ENCODE assay signal across 7 cellular contexts in genomic region chr21:42911920-42912319, GRCh38. TPM values are rescaled to one million over a fixed set of nuclear protein-coding genes. Genes with fewer than 3 reads are reported as not detected.
"Had no signal": no experiment of that assay in that cellular context is flagged by ENCODE, and none has a peak within 500 bp of the region (broad histone marks: within the 10 kb centered on the region; RNA-seq: fewer than 3 reads in every experiment).

No MANE protein-coding gene starts in this region.

RNA-seq across cellular contexts. Expression of gene ERVH48-1, which starts 13.5 kb away (rescaled TPM):
- total RNA-seq: HT-29, NCI-H460, PC-9, Peyer's patch, Right ventricle myocardium superior, RPMI7951, SJSA1 had no signal
